10 cellular contexts compared by ENCODE assay signal in the genomic region with DNA sequence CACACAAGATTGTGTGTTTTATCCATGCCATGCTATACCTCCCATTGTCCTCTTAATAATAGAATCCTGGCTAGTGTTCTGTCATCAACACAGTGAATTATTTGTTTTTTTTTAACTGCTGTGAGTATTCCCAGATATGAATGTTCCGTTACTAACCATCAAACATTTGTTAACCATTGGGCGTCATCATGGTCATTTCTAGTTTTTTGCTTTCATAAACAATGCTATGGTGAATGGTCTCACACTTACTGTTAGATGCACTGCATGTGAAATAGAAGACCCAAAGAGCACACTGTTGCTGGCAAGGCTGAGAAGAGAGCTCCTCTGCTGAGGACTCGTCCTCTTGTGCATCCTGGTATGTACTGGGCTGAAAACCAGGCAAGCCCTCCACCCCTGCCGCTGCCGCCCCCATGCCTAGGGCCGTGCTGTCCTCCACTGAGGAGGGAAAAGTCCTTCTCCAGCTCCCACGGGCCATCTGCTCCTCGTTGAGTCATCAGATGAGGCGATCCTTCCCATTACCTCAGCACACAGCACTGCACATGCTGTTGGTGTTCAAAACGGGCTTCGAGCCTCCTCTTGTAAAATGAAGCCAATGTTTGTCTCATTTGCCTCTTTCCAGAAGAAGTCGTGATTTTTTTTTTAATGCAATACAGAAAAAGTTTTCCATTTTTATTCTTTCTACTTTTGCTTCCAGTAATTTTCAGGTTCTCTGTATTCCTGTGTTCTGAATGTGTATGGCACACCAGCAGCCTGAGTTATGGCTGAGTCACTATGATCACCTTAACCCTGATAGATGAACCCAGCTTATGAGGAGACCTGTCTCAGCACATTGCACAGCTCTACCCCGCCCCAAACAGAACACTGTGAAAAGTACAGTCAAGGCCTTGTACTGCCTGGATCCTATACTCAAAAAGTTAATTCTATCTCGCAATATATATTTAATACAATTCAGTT.
DNase-seq lines count a peak whose midpoint lies in the region; ATAC-seq and TF ChIP-seq lines count a peak whose summit lies in the region.
"Had no signal": no experiment of that assay in that cellular context is flagged by ENCODE, and none has a peak within 500 bp of the region (broad histone marks: within the 10 kb centered on the region; RNA-seq: fewer than 3 reads in every experiment).

No MANE protein-coding gene starts in this region.

- POLR2A ChIA-PET in Panc1 (lab: Charles Lee): no interaction called here

- TF ChIP-seq EP300 in esophagus muscularis mucosa (IDR thresholded peaks at IDR 0.05): no peak

- H3K4me3 ChIP-seq in Panc1 (ENCODE audit: low read depth in 2 of 2, low read length in 2 of 2): no peak overlapping the region
- H3K4me3 ChIP-seq in esophagus muscularis mucosa: no peak overlapping the region

- intact Hi-C loops in Panc1 (cut with micrococcal nuclease; ENCODE audit: unreplicated experiment) (no loop called here), esophagus muscularis mucosa (cut with DNase I) (no loop called here)

- WGBS in esophagus muscularis mucosa: 62% methylated on average over 12 of the region's 14 CpGs

- TF ChIP-seq POLR2A in esophagus muscularis mucosa (IDR thresholded peaks at IDR 0.05; ENCODE audit: low read depth): no peak

- ATAC-seq in Panc1 (peak; percentile 82), GM21367 (IDR thresholded peaks at IDR 0.05; ENCODE audit: unreplicated experiment) (no peak)

- H3K27ac ChIP-seq in Panc1 (ENCODE audit: low read length) (peak overlapping the region; percentile 48; the same call in 1 of the 2 replicates), esophagus muscularis mucosa (replicated peaks in 1 of 4) (peak overlapping the region; percentile 33 to 55 (median 41))

- H3K4me1 ChIP-seq in Panc1 (ENCODE audit: control insufficient read depth, insufficient read depth, low read length) (peaks cover 2% of the 10 kb centered on the region; the same call in 1 of the 2 replicates), esophagus muscularis mucosa (peaks cover 36 to 40% (median 38%) of the 10 kb centered on the region in 4 donors)

- DNase-seq in AG20443 (ENCODE audit: low spot score) (peak; percentile 92), Panc1 (ENCODE audit: low read depth, low spot score) (peak; percentile 25), esophagus muscularis mucosa (ENCODE audit: extremely low spot score) (no peak), non-pigmented ciliary epithelial cell (ENCODE audit: low read depth) (peak; percentile 87), NCI-H2107 treated with DMSO at 0.1 percent for 48 hours (lab: John Stamatoyannopoulos, UW; ENCODE audit: unreplicated experiment) (no peak), COLO829 (ENCODE audit: low spot score) (no peak), T-helper 2 cell (no peak)
- DNase-seq: GDM1, naive B cell had no signal

- H3K9me3 ChIP-seq in Panc1 (ENCODE audit: control insufficient read depth, insufficient read depth, low read depth, low read length): no peaks in the 10 kb centered on the region
- H3K9me3 ChIP-seq in esophagus muscularis mucosa: no peaks in the 10 kb centered on the region

- no TSS peak for BruUV-seq in Panc1 (replicated peaks; lab: Mats Ljungman, UMichigan)

- CTCF ChIA-PET in Panc1 (lab: Charles Lee): no interaction called here

- in situ Hi-C loops in Panc1 (cut with HindIII; ENCODE audit: low pct_unique_long_range_greater_than_20kb, low sequenced_read_pairs): no loop called here

- H3K36me3 ChIP-seq in Panc1 (ENCODE audit: control insufficient read depth, insufficient read depth, low read length): no peaks in the 10 kb centered on the region
- H3K36me3 ChIP-seq in esophagus muscularis mucosa: no peaks in the 10 kb centered on the region

- no peak for TF ChIP-seq CTCF in Panc1 (IDR thresholded peaks at IDR 0.05)
- no peak for TF ChIP-seq CTCF in esophagus muscularis mucosa (IDR thresholded peaks at IDR 0.05)

- H3K27me3 ChIP-seq in Panc1 (ENCODE audit: control insufficient read depth, insufficient read depth, low read length) (no peaks in the 10 kb centered on the region), esophagus muscularis mucosa (no peaks in the 10 kb centered on the region)

Comparison
In these comparisons a context has a peak if more than half of its experiments do, and no peak if none do; other contexts are left out.
1. DNase-seq: peak in AG20443 (single experiment), Panc1 (single experiment) and non-pigmented ciliary epithelial cell (single experiment); none in esophagus muscularis mucosa (single experiment), NCI-H2107 treated with DMSO at 0.1 percent for 48 hours (single experiment), COLO829 (single experiment) and T-helper 2 cell (0 of 5).